ENCODE assay signal across 31 cellular contexts in the genomic region with DNA sequence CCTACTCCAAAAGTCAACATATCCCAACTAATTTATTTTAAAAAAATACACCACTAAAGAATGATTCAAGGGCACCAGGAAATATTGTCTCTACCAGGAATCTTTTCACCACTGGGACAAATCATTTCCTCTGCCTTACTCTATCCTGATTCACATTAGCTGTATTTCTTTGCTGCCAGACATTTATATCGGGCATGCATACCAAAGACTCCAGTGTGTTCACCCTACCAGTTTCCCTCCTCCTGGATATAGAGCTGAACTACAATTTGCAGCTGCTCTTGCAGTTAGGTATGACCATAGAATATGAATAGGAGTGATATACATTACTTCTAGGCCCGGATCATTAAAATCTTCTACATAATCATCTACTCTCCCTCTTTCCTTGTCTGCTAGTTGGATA. TPM values are rescaled to one million over a fixed set of nuclear protein-coding genes. Genes with fewer than 3 reads are reported as not detected.
"Had no signal": no experiment of that assay in that cellular context is flagged by ENCODE, and none has a peak within 500 bp of the region (broad histone marks: within the 10 kb centered on the region; RNA-seq: fewer than 3 reads in every experiment).

No MANE protein-coding gene starts in this region.

- H3K9me3 ChIP-seq: esophagus squamous epithelium, gastroesophageal sphincter, heart right ventricle had no signal

- H3K4me1 ChIP-seq: esophagus squamous epithelium, gastroesophageal sphincter had no signal

- H3K27ac ChIP-seq: brain microvascular endothelial cell, esophagus squamous epithelium, gastroesophageal sphincter, heart right ventricle, WERI-Rb-1 had no signal

- ATAC-seq: activated CD4-positive, CD25-positive, alpha-beta regulatory T cell treated with anti-CD3 and anti-CD28 coated beads, Interleukin-2, amount 50 U/mL, for 24 hours; activated CD8-positive, alpha-beta T cell treated with anti-CD3 and anti-CD28 coated beads for 36 hours; activated T-cell treated with anti-CD3 and anti-CD28 coated beads, Interleukin-2, amount 50 U/mL, for 4 hours; activated T-helper 17 cell treated with anti-CD3 and anti-CD28 coated beads, Interleukin-2, amount 50 U/mL, for 72 hours; effector memory CD8-positive, alpha-beta T cell; gastroesophageal sphincter; heart right ventricle; T-helper 17 cell had no signal

- H3K36me3 ChIP-seq: brain microvascular endothelial cell, esophagus squamous epithelium, gastroesophageal sphincter, heart right ventricle, WERI-Rb-1 had no signal

- H3K4me3 ChIP-seq: esophagus squamous epithelium, gastroesophageal sphincter, heart right ventricle had no signal

- DNase-seq: activated B cell treated with CpG ODN at 0.5 μM for 24 hours; activated CD4-positive, alpha-beta T cell treated with anti-CD3 and anti-CD28 coated beads for 48 hours; activated CD4-positive, alpha-beta T cell treated with anti-CD3 and anti-CD28 coated beads, Interleukin-2, amount 50 U/mL, for 1 hour; activated CD4-positive, alpha-beta T cell treated with anti-CD3 and anti-CD28 coated beads, Interleukin-2, amount 50 U/mL, for 48 hours; activated CD8-positive, alpha-beta memory T cell treated with anti-CD3 and anti-CD28 coated beads for 24 hours; activated CD8-positive, alpha-beta T cell treated with anti-CD3 and anti-CD28 coated beads for 36 hours; activated effector memory CD4-positive, alpha-beta T cell treated with Interleukin-2 at 50 U/mL for 16 hours; activated gamma-delta T cell treated with Interleukin-2 at 50 U/mL for 16 hours; activated naive CD4-positive, alpha-beta T cell treated with anti-CD3 and anti-CD28 coated beads, Interleukin-2, amount 50 U/mL, for 16 hours; activated naive CD4-positive, alpha-beta T cell treated with Interleukin-2 at 50 U/mL for 16 hours; activated T-cell treated with anti-CD3 and anti-CD28 coated beads, Interleukin-2, amount 50 U/mL, for 4 hours; amniotic stem cell; anterior cingulate cortex; brain microvascular endothelial cell; cortex of kidney; dermis blood vessel endothelial cell; effector CD4-positive, alpha-beta T cell; effector memory CD8-positive, alpha-beta T cell; erythroblast; esophagus squamous epithelium; foreskin melanocyte; heart right ventricle; T-helper 17 cell; T1000; WERI-Rb-1 had no signal

RNA-seq across cellular contexts. Expression of a gene that starts 7.6 kb away (rescaled TPM):
- total RNA-seq: activated B cell treated with CpG ODN at 0.5 μM for 24 hours; activated CD8-positive, alpha-beta T cell treated with anti-CD3 and anti-CD28 coated beads for 36 hours; activated T-cell treated with anti-CD3 and anti-CD28 coated beads, Interleukin-2, amount 50 U/mL, for 4 hours; activated T-helper 17 cell treated with anti-CD3 and anti-CD28 coated beads, Interleukin-2, amount 50 U/mL, for 72 hours; bronchial epithelial cell; cardiac septum; esophagus squamous epithelium; fibroblast of villous mesenchyme; heart right ventricle; T-helper 17 cell had no signal
- polyA plus RNA-seq: heart right ventricle had no signal
